ENCODE assay signal across 22 cellular contexts in the genomic region with DNA sequence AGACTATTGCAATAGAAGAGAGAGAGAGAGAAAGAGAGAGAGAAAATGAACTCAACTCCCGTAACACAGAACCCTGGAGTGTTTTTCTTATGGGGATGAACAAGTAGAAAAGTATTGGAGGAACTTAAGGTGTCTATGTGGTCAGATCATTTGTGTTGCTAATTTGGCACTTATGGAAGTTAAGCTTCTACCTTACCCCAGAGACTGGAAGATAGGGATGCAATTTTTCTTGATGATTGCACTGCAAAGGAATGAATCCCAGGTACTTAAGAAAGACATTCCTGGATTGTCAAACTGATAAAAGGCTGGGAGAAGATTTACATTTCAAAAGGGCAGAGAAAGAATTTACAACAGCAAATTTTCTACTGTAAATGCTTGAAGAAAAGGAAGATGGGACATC. TPM values are rescaled to one million over a fixed set of nuclear protein-coding genes. Genes with fewer than 3 reads are reported as not detected.
A peak's percentile ranks its signal among the peaks of the same experiment; 100 is the strongest.
DNase-seq lines count a peak whose midpoint lies in the region; ATAC-seq and TF ChIP-seq lines count a peak whose summit lies in the region.
"Had no signal": no experiment of that assay in that cellular context is flagged by ENCODE, and none has a peak within 500 bp of the region (broad histone marks: within the 10 kb centered on the region; RNA-seq: fewer than 3 reads in every experiment).

No MANE protein-coding gene starts in this region.

- no peak overlapping the region for H2BK120ac ChIP-seq in trophoblast cell (ENCODE audit: insufficient read depth, low read length, poor library complexity)

- peaks cover 13% of the 10 kb centered on the region for H3K4me1 Mint-ChIP-seq in GM23338
- peaks cover 16% of the 10 kb centered on the region for H3K4me1 Mint-ChIP-seq in WTC11
- no peaks in the 10 kb centered on the region for H3K4me1 Mint-ChIP-seq in immature natural killer cell
- H3K4me1 Mint-ChIP-seq: B cell, CD14-positive monocyte had no signal

- no peak overlapping the region for H3K4ac ChIP-seq in trophoblast cell (ENCODE audit: low read depth, low read length)

- POLR2A ChIA-PET in WTC11 (lab: Charles Lee), result no interaction called here

- H3K4me2 ChIP-seq in GM23338, result no peak overlapping the region
- no peak overlapping the region for H3K4me2 ChIP-seq in trophoblast cell (ENCODE audit: low read length)
- H3K4me2 ChIP-seq: A549 had no signal

- no peak overlapping the region for H3K14ac ChIP-seq in trophoblast cell (ENCODE audit: low read length)

- WGBS in trophoblast cell (ENCODE audit: extremely low coverage, insufficient coverage, insufficient read length), result no CpG with 5 or more reads among the region's 1 CpG

- H4K12ac ChIP-seq in trophoblast cell (ENCODE audit: low read depth, low read length), result no peak overlapping the region

- no peak overlapping the region for H4K91ac ChIP-seq in trophoblast cell (ENCODE audit: low read depth, low read length)

- H4K20me1 ChIP-seq in GM23338 (replicated peaks; ENCODE audit: insufficient read depth), result no peaks in the 10 kb centered on the region

- peaks cover 4% of the 10 kb centered on the region; the same call in 1 of the 2 replicates for H3K4me1 ChIP-seq in GM23338 (ENCODE audit: insufficient read depth)
- H3K4me1 ChIP-seq in trophoblast cell (ENCODE audit: control insufficient read depth in 1 of 2, insufficient read depth in 2 of 2, low read length in 2 of 2), result peaks cover 0 to 4% of the 10 kb centered on the region in 2 experiments
- H3K4me1 ChIP-seq: A549 had no signal

- H3K9me2 ChIP-seq in GM23338 (ENCODE audit: insufficient read depth), result peaks cover under 1% of the 10 kb centered on the region; the same call in 1 of the 2 replicates

- H3K79me2 ChIP-seq in GM23338 (replicated peaks; ENCODE audit: insufficient read depth) (no peaks in the 10 kb centered on the region), trophoblast cell (ENCODE audit: control insufficient read depth, insufficient read depth, low read length, poor library complexity) (no peaks in the 10 kb centered on the region)

- H3K27me3 Mint-ChIP-seq in GM23338 (ENCODE audit: insufficient read depth, low read depth, poor library complexity) (no peaks in the 10 kb centered on the region), WTC11 (ENCODE audit: low read depth) (peaks cover 21% of the 10 kb centered on the region), immature natural killer cell (ENCODE audit: low read depth in 3 of 3) (peaks cover 0 to 3% (median 0%) of the 10 kb centered on the region in 3 donors)

- H3K36me3 ChIP-seq in GM23338 (ENCODE audit: insufficient read depth) (no peaks in the 10 kb centered on the region), trophoblast cell (ENCODE audit: control insufficient read depth in 1 of 2, insufficient read depth in 2 of 2, low read length in 2 of 2) (no peaks in the 10 kb centered on the region)
- H3K36me3 ChIP-seq: MG63 had no signal

- H3K9me3 Mint-ChIP-seq in GM23338 (peaks cover 14% of the 10 kb centered on the region), WTC11 (peaks cover 53% of the 10 kb centered on the region), immature natural killer cell (peaks cover 0 to 4% (median under 1%) of the 10 kb centered on the region in 6 donors)

- H3K4me3 ChIP-seq in GM23338 (no peak overlapping the region), trophoblast cell (ENCODE audit: low read depth, low read length) (no peak overlapping the region)
- H3K4me3 ChIP-seq: A549, K562, MG63 had no signal

- peak; percentile 65 for ATAC-seq in GM23338
- peak; percentile 93 for ATAC-seq in WTC11
- ATAC-seq in HG03139 (IDR thresholded peaks at IDR 0.05; ENCODE audit: unreplicated experiment), result no peak
- no peak for ATAC-seq in HG03571 (IDR thresholded peaks at IDR 0.05; ENCODE audit: unreplicated experiment)
- ATAC-seq: A549, HepG2, K562, PC-3 had no signal

- peaks cover 5% of the 10 kb centered on the region for H3K9me3 ChIP-seq in trophoblast cell (ENCODE audit: insufficient read depth, low read depth, low read length)
- H3K9me3 ChIP-seq: A549, MG63 had no signal

- DNase-seq in GM23338 (ENCODE audit: low spot score) (peak; percentile 67), WTC11 (ENCODE audit: low spot score) (no peak), iPS DF 19.7 (ENCODE audit: low read depth, low spot score) (peak; percentile 75), trophoblast cell (peak; percentile 29 to 77), immature natural killer cell (no peak)
- DNase-seq: EL, HCEC 1CT, MG63, NCI-H1417 treated with DMSO at 0.1 percent for 48 hours, NCI-H187, NCI-H446, NCI-H526 treated with DMSO at 0.1 percent for 48 hours, PC-3, SHP77, SW 1271 had no signal

- no peak overlapping the region; the same call in 1 of the 2 replicates for H3K27ac Mint-ChIP-seq in GM23338
- H3K27ac Mint-ChIP-seq in WTC11, result no peak overlapping the region
- no peak overlapping the region for H3K27ac Mint-ChIP-seq in immature natural killer cell
- H3K27ac Mint-ChIP-seq: B cell, CD14-positive monocyte had no signal

- H3K27ac ChIP-seq in GM23338 (ENCODE audit: low read depth) (0 out of 2 replicates have a peak overlapping the region, but pooled peaks have one; percentile 11), trophoblast cell (ENCODE audit: low read depth, low read length) (no peak overlapping the region)
- H3K27ac ChIP-seq: A549 had no signal

- H3K36me3 Mint-ChIP-seq in GM23338 (ENCODE audit: low read depth) (peaks cover 12% of the 10 kb centered on the region; the same call in 2 of the 3 replicates), WTC11 (peaks cover 15% of the 10 kb centered on the region), immature natural killer cell (no peaks in the 10 kb centered on the region)
- H3K36me3 Mint-ChIP-seq: CD14-positive monocyte had no signal

- no peak overlapping the region for H2BK12ac ChIP-seq in trophoblast cell (ENCODE audit: low read length)

- no peak overlapping the region for H3K18ac ChIP-seq in trophoblast cell (ENCODE audit: low read length)

- H3K27me3 ChIP-seq in GM23338 (ENCODE audit: insufficient read depth) (no peaks in the 10 kb centered on the region), trophoblast cell (ENCODE audit: insufficient read depth, low read length) (no peaks in the 10 kb centered on the region)
- H3K27me3 ChIP-seq: MG63 had no signal

- H2BK5ac ChIP-seq in trophoblast cell (ENCODE audit: low read depth, low read length, poor library complexity), result no peak overlapping the region

- H2AK5ac ChIP-seq in trophoblast cell (ENCODE audit: low read length), result no peak overlapping the region

- no peak for TF ChIP-seq CTCF in GM23338 (conservative IDR thresholded peaks at IDR 0.05; ENCODE audit: low read depth in 2 of 2)
- TF ChIP-seq CTCF in WTC11 (IDR thresholded peaks at IDR 0.05), result no peak

- no peak overlapping the region for H3K23ac ChIP-seq in trophoblast cell (ENCODE audit: low read length)

- H2AFZ ChIP-seq in GM23338 (no peak overlapping the region), trophoblast cell (ENCODE audit: insufficient read depth, low read length, poor library complexity) (no peak overlapping the region)

- no peaks in the 10 kb centered on the region for H3F3A ChIP-seq in GM23338 (replicated peaks; ENCODE audit: low read depth)

- CTCF ChIA-PET in WTC11 (lab: Charles Lee), result interaction anchor here (1.0 kb wide), 1 partner anchor 108 kb away, joined by 3 read pairs; no protein-coding TSS in a partner anchor

- no peak overlapping the region for H3K9ac ChIP-seq in trophoblast cell (ENCODE audit: low read length)

- H3K4me3 Mint-ChIP-seq in GM23338 (no peak overlapping the region), WTC11 (no peak overlapping the region), immature natural killer cell (no peak overlapping the region)
- H3K4me3 Mint-ChIP-seq: B cell, CD14-positive monocyte had no signal

- H4K8ac ChIP-seq in trophoblast cell (ENCODE audit: low read depth, low read length), result no peak overlapping the region

- H3K79me1 ChIP-seq in trophoblast cell (ENCODE audit: low read length), result no peaks in the 10 kb centered on the region

TF ChIP-seq in WTC11, 78 proteins besides CTCF, POLR2A, EP300 and RAD21 (continues in another document):
- no peak for TF ChIP-seq PRRX2 (CRISPR knock-in tag; IDR thresholded peaks at IDR 0.05)
- TF ChIP-seq, protein P1, sequence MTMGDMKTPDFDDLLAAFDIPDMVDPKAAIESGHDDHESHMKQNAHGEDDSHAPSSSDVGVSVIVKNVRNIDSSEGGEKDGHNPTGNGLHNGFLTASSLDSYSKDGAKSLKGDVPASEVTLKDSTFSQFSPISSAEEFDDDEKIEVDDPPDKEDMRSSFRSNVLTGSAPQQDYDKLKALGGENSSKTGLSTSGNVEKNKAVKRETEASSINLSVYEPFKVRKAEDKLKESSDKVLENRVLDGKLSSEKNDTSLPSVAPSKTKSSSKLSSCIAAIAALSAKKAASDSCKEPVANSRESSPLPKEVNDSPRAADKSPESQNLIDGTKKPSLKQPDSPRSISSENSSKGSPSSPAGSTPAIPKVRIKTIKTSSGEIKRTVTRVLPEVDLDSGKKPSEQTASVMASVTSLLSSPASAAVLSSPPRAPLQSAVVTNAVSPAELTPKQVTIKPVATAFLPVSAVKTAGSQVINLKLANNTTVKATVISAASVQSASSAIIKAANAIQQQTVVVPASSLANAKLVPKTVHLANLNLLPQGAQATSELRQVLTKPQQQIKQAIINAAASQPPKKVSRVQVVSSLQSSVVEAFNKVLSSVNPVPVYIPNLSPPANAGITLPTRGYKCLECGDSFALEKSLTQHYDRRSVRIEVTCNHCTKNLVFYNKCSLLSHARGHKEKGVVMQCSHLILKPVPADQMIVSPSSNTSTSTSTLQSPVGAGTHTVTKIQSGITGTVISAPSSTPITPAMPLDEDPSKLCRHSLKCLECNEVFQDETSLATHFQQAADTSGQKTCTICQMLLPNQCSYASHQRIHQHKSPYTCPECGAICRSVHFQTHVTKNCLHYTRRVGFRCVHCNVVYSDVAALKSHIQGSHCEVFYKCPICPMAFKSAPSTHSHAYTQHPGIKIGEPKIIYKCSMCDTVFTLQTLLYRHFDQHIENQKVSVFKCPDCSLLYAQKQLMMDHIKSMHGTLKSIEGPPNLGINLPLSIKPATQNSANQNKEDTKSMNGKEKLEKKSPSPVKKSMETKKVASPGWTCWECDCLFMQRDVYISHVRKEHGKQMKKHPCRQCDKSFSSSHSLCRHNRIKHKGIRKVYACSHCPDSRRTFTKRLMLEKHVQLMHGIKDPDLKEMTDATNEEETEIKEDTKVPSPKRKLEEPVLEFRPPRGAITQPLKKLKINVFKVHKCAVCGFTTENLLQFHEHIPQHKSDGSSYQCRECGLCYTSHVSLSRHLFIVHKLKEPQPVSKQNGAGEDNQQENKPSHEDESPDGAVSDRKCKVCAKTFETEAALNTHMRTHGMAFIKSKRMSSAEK (CRISPR knock-in tag; IDR thresholded peaks at IDR 0.05; ENCODE audit: borderline replicate concordance), result no peak
- TF ChIP-seq NFATC4 (CRISPR knock-in tag; IDR thresholded peaks at IDR 0.05), result no peak
- no peak for TF ChIP-seq JUN (CRISPR knock-in tag; IDR thresholded peaks at IDR 0.05)

RNA-seq across cellular contexts. Expression of a gene that starts 57.3 kb away (rescaled TPM):
- total RNA-seq in GM23338 (2014; rRNA removed; shearing (Covaris generic)), result 16.0 and 17.8 TPM in 2 replicates
- 24.8 and 33.7 TPM in 2 replicates for polyA plus RNA-seq in GM23338 (2016; fragmentation: Nextera tagmentation; extraction: Ambion mirVana)
- total RNA-seq in WTC11 (2021), result 13.5 to 19.0 TPM (median 16.5 TPM) in 3 replicates
- polyA plus RNA-seq in trophoblast cell (2013), result 10.6 and 10.9 TPM in 2 replicates
- polyA plus RNA-seq in immature natural killer cell, result 1 to 10 TPM in 2 of 3 donors, not detected in 1; 2.1 to 3.3 TPM
- total RNA-seq: HepG2 had no signal
- polyA plus RNA-seq: CD14-positive monocyte, HepG2 had no signal

Comparison
In these comparisons a context has a peak if more than half of its experiments do, and no peak if none do; other contexts are left out.
1. ATAC-seq: peak in GM23338 (single experiment) and WTC11 (single experiment); none in HG03139 (single experiment) and HG03571 (single experiment).
2. DNase-seq: peak in GM23338 (single experiment), iPS DF 19.7 (single experiment) and trophoblast cell (2 of 2); none in WTC11 (single experiment) and immature natural killer cell (0 of 3).